Comparison of ENCODE assay signal across 11 cellular contexts in genomic region chr3:50008931-50009330, GRCh38.
A peak's percentile ranks its signal among the peaks of the same experiment; 100 is the strongest.
DNase-seq lines count a peak whose midpoint lies in the region; ATAC-seq and TF ChIP-seq lines count a peak whose summit lies in the region.
"Had no signal": no experiment of that assay in that cellular context is flagged by ENCODE, and none has a peak within 500 bp of the region (broad histone marks: within the 10 kb centered on the region; RNA-seq: fewer than 3 reads in every experiment).

No MANE protein-coding gene starts in this region.

- no peak overlapping the region for H4K12ac ChIP-seq in trophoblast cell (ENCODE audit: low read depth, low read length)

- no peak overlapping the region for H2BK120ac ChIP-seq in trophoblast cell (ENCODE audit: insufficient read depth, low read length, poor library complexity)

- no peak overlapping the region for H2AFZ ChIP-seq in trophoblast cell (ENCODE audit: insufficient read depth, low read length, poor library complexity)

- no peak overlapping the region for H2BK5ac ChIP-seq in trophoblast cell (ENCODE audit: low read depth, low read length, poor library complexity)

- H3K9ac ChIP-seq in trophoblast cell (ENCODE audit: low read length): no peak overlapping the region

- H3K23ac ChIP-seq in trophoblast cell (ENCODE audit: low read length): no peak overlapping the region

- H2AK5ac ChIP-seq in trophoblast cell (ENCODE audit: low read length): no peak overlapping the region

- intact Hi-C loops in body of pancreas (cut with DNase I): no loop called here

- H3K14ac ChIP-seq in trophoblast cell (ENCODE audit: low read length): no peak overlapping the region

- no peak for TF ChIP-seq CTCF in body of pancreas (IDR thresholded peaks at IDR 0.05)

- CTCF ChIA-PET in HEK293T (lab: Yijun Ruan, JAX): no interaction called here

- DNase-seq in GM04503 (ENCODE audit: low read depth) (peak; percentile 12), NCI-H510A treated with DMSO at 0.1 percent for 48 hours (lab: John Stamatoyannopoulos, UW) (peak; percentile 26), epithelial cell of prostate (ENCODE audit: low read depth, low spot score) (peak; percentile 6), trophoblast cell (peak; percentile 53 to 77), HEK293T (ENCODE audit: extremely low spot score) (no peak), NCI-H1092 (lab: John Stamatoyannopoulos, UW) (no peak), body of pancreas (no peak)
- DNase-seq: MV-4-11, NCI-H69, SIG-M5 had no signal

- no peak overlapping the region for H4K91ac ChIP-seq in trophoblast cell (ENCODE audit: low read depth, low read length)

- H3K27me3 ChIP-seq in trophoblast cell (ENCODE audit: insufficient read depth, low read length) (no peaks in the 10 kb centered on the region), body of pancreas (no peaks in the 10 kb centered on the region)

- H3K4me1 ChIP-seq in trophoblast cell (ENCODE audit: control insufficient read depth in 1 of 2, insufficient read depth in 2 of 2, low read length in 2 of 2): no peaks in the 10 kb centered on the region
- H3K4me1 ChIP-seq in body of pancreas: no peaks in the 10 kb centered on the region

- peak overlapping the region; percentile 7 for H3K27ac ChIP-seq in epithelial cell of prostate
- H3K27ac ChIP-seq in trophoblast cell (ENCODE audit: low read depth, low read length): no peak overlapping the region
- no peak overlapping the region for H3K27ac ChIP-seq in body of pancreas

- no peak overlapping the region for H3K4me2 ChIP-seq in trophoblast cell (ENCODE audit: low read length)

- no peak overlapping the region for H3K4ac ChIP-seq in trophoblast cell (ENCODE audit: low read depth, low read length)

- no peaks in the 10 kb centered on the region for H3K79me1 ChIP-seq in trophoblast cell (ENCODE audit: low read length)

- no peak overlapping the region for H4K8ac ChIP-seq in trophoblast cell (ENCODE audit: low read depth, low read length)

- H3K9me3 ChIP-seq in trophoblast cell (ENCODE audit: insufficient read depth, low read depth, low read length) (no peaks in the 10 kb centered on the region), body of pancreas (no peaks in the 10 kb centered on the region)

- no peak for TF ChIP-seq POLR2A in body of pancreas (IDR thresholded peaks at IDR 0.05)

- no peak overlapping the region for H2BK12ac ChIP-seq in trophoblast cell (ENCODE audit: low read length)

- H3K36me3 ChIP-seq in trophoblast cell (ENCODE audit: control insufficient read depth in 1 of 2, insufficient read depth in 2 of 2, low read length in 2 of 2) (peaks cover 5 to 12% of the 10 kb centered on the region in 2 experiments), body of pancreas (replicated peaks in 1 of 2; ENCODE audit: insufficient read depth in 1 of 2, low read depth in 2 of 2) (peaks cover 0 to 2% of the 10 kb centered on the region in 2 donors)

- ATAC-seq in body of pancreas: no peak
- no peak for ATAC-seq in GM19467 (IDR thresholded peaks at IDR 0.05; ENCODE audit: unreplicated experiment)

- H3K4me3 ChIP-seq in trophoblast cell (ENCODE audit: low read depth, low read length) (no peak overlapping the region), body of pancreas (no peak overlapping the region)

- H3K18ac ChIP-seq in trophoblast cell (ENCODE audit: low read length): no peak overlapping the region

- POLR2A ChIA-PET in HEK293T (lab: Yijun Ruan, JAX): no interaction called here

- WGBS in trophoblast cell (ENCODE audit: extremely low coverage, insufficient coverage, insufficient read length): no CpG with 5 or more reads among the region's 1 CpG
- 89 to 100% methylated on average over 1 of the region's 1 CpG for WGBS in body of pancreas, 2 donors

- no peaks in the 10 kb centered on the region for H3K79me2 ChIP-seq in trophoblast cell (ENCODE audit: control insufficient read depth, insufficient read depth, low read length, poor library complexity)

TF ChIP-seq in HEK293T, 16 proteins besides CTCF, POLR2A, EP300 and RAD21:
- TF ChIP-seq ELF4 (IDR thresholded peaks at IDR 0.05) (no peak), ARNT (IDR thresholded peaks at IDR 0.05) (no peak), SUZ12 (IDR thresholded peaks at IDR 0.05) (no peak)

Comparison
In these comparisons a context has a peak if more than half of its experiments do, and no peak if none do; other contexts are left out.
1. DNase-seq: peak in GM04503 (single experiment), NCI-H510A treated with DMSO at 0.1 percent for 48 hours (single experiment), epithelial cell of prostate (single experiment) and trophoblast cell (2 of 2); none in HEK293T (single experiment), NCI-H1092 (single experiment) and body of pancreas (0 of 4).